Comparison of ENCODE assay signal across 26 cellular contexts in the genomic region with DNA sequence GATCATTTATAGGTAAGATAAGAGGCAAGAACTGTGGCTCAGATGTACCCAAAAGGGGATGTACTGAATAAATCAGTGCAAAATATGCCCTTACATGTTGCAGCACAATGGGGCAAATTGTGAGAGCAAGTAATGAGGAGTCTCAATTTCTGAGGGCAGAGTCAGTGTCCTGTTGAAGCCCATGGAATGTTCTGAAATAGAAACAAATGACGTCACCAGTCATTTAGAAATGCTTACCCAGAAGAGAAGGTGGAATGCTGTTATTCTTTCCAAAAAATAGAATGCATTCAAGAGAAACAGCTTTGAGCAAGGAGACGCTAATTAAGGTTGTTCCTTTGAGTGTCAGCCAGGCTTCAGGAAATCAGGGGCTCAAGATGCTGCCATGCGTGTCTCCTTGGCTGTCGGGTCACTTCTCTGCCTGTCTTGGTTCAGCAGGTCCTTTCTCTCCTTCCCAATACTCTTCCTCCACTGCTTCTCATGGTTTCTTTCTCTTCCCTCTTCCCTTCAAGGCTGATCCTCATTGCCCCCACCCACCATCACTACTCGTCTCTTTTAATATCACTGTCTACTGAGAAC.
A peak's percentile ranks its signal among the peaks of the same experiment; 100 is the strongest.
DNase-seq lines count a peak whose midpoint lies in the region; ATAC-seq, FAIRE-seq and TF ChIP-seq lines count a peak whose summit lies in the region.
"Had no signal": no experiment of that assay in that cellular context is flagged by ENCODE, and none has a peak within 500 bp of the region (broad histone marks: within the 10 kb centered on the region; RNA-seq: fewer than 3 reads in every experiment).

No MANE protein-coding gene starts in this region.

- ATAC-seq in GM12878: no peak
- peak in 1 of 2 donors; percentile 46 for ATAC-seq in upper lobe of left lung (ENCODE audit: low FRiP score in 2 of 2)
- no peak for ATAC-seq in GM19023 (IDR thresholded peaks at IDR 0.05; ENCODE audit: unreplicated experiment)
- ATAC-seq: gastrocnemius medialis, left lobe of liver, mucosa of descending colon, Panc1 had no signal

- 35% methylated on average over 5 of the region's 5 CpGs for WGBS in GM12878 (ENCODE audit: insufficient coverage, insufficient replicate concordance, low lambda C conversion rate, missing lambda C conversion rate)
- 86 to 90% methylated on average over 5 of the region's 5 CpGs for WGBS in upper lobe of left lung, 2 donors

- DNase-seq in ELR (ENCODE audit: low read depth): peak; percentile 6
- no peak for DNase-seq in GM12878 (ENCODE audit: low read depth, low spot score)
- DNase-seq in glomerular visceral epithelial cell (ENCODE audit: extremely low spot score): peak; percentile 5
- DNase-seq in upper lobe of left lung: no peak
- no peak for DNase-seq in hippocampal formation (lab: John Stamatoyannopoulos, UW)
- DNase-seq in uterus: no peak
- DNase-seq: activated CD4-positive, alpha-beta memory T cell treated with anti-CD3 and anti-CD28 coated beads for 36 hours; activated naive CD4-positive, alpha-beta T cell treated with anti-CD3 and anti-CD28 coated beads, Interleukin-2, amount 10 ng/mL, durations not matched to agents 7 days and 5 days; activated T-cell treated with anti-CD3 and anti-CD28 coated beads, Interleukin-2, amount 50 U/mL, for 1 hour; C1 segment of cervical spinal cord; colonic mucosa; gastrocnemius medialis; H9; mucosa of descending colon; NCI-H1694 treated with DMSO at 0.1 percent for 48 hours; NCI-H226; retina; T-helper 2 cell had no signal

- TF ChIP-seq POLR2A in GM12878 (IDR thresholded peaks at IDR 0.05; ENCODE audit: low read depth, low read length) (no peak), upper lobe of left lung (IDR thresholded peaks at IDR 0.05) (no peak), uterus (IDR thresholded peaks at IDR 0.05) (no peak)

- BruUV-seq in GM12878 (replicated peaks; lab: Mats Ljungman, UMichigan): no TSS peak

- SMC1A ChIA-PET in GM12878 (lab: Charles Lee; ENCODE audit: uncharacterized antibody, unreplicated experiment): interaction anchor here (0.8 kb wide), 1 partner anchor 50 kb away, joined by 3 read pairs; no protein-coding TSS in a partner anchor

- H3K4me1 ChIP-seq in GM12878 (ENCODE audit: control insufficient read depth, insufficient read depth, low read length) (peaks cover 4% of the 10 kb centered on the region; the same call in 1 of the 2 replicates), upper lobe of left lung (peaks cover 0 to 6% (median 2%) of the 10 kb centered on the region in 4 donors), uterus (no peaks in the 10 kb centered on the region)
- H3K4me1 ChIP-seq: colonic mucosa, gastrocnemius medialis, suprapubic skin had no signal

- H3K36me3 ChIP-seq in GM12878 (ENCODE audit: control insufficient read depth in 2 of 2, insufficient read depth in 2 of 2, low read length in 1 of 2): no peaks in the 10 kb centered on the region
- no peaks in the 10 kb centered on the region for H3K36me3 ChIP-seq in upper lobe of left lung
- no peaks in the 10 kb centered on the region for H3K36me3 ChIP-seq in uterus
- H3K36me3 ChIP-seq: colonic mucosa, gastrocnemius medialis, neutrophil, SJSA1, suprapubic skin had no signal

- no peaks in the 10 kb centered on the region for H3K79me2 ChIP-seq in GM12878 (ENCODE audit: control insufficient read depth, insufficient read depth, low read length)

- CTCF ChIA-PET in GM12878 (lab: Yijun Ruan, JAX): no interaction called here

- no peak for TF ChIP-seq EP300 in GM12878 (IDR thresholded peaks at IDR 0.05; ENCODE audit: borderline replicate concordance in 1 of 2, control insufficient read depth in 1 of 2, low read depth in 2 of 2, low read length in 2 of 2)
- no peak for TF ChIP-seq EP300 in upper lobe of left lung (IDR thresholded peaks at IDR 0.05)

- H3K27me3 ChIP-seq in GM12878 (replicated peaks in 1 of 2; ENCODE audit: control insufficient read depth in 2 of 2, insufficient read depth in 2 of 2, low read length in 1 of 2): no peaks in the 10 kb centered on the region
- no peaks in the 10 kb centered on the region for H3K27me3 ChIP-seq in upper lobe of left lung
- H3K27me3 ChIP-seq in uterus: no peaks in the 10 kb centered on the region
- H3K27me3 ChIP-seq: colonic mucosa had no signal

- H3K9ac ChIP-seq in GM12878 (ENCODE audit: control insufficient read depth, insufficient read depth, low read length): no peak overlapping the region

- POLR2A ChIA-PET in GM12878 (lab: Charles Lee): no interaction called here

- intact Hi-C loops in GM12878 (cut with micrococcal nuclease; ENCODE audit: unreplicated experiment): no loop called here
- intact Hi-C loops in uterus (cut with DNase I; ENCODE audit: low total_unique reads): no loop called here

- in situ Hi-C loops in GM12878 (cut with MboI): no loop called here

- H3K9me3 ChIP-seq in GM12878 (replicated peaks; ENCODE audit: control insufficient read depth, insufficient read depth, low read length) (no peaks in the 10 kb centered on the region), upper lobe of left lung (no peaks in the 10 kb centered on the region), uterus (no peaks in the 10 kb centered on the region)
- H3K9me3 ChIP-seq: colonic mucosa, gastrocnemius medialis, mucosa of descending colon, neutrophil, SJSA1, suprapubic skin had no signal

- H3K4me3 ChIP-seq in GM12878: no peak overlapping the region
- no peak overlapping the region for H3K4me3 ChIP-seq in upper lobe of left lung
- H3K4me3 ChIP-seq in uterus: no peak overlapping the region
- H3K4me3 ChIP-seq: colonic mucosa, gastrocnemius medialis, mucosa of descending colon, SJSA1, suprapubic skin had no signal

- no peak overlapping the region for H2AFZ ChIP-seq in GM12878 (ENCODE audit: control insufficient read depth, low read depth, low read length)

- TF ChIP-seq RAD21 in GM12878 (IDR thresholded peaks at IDR 0.05; ENCODE audit: insufficient read depth, low read depth, low read length): no peak

- H3K27ac ChIP-seq in GM12878 (ENCODE audit: control insufficient read depth, insufficient read depth) (no peak overlapping the region), upper lobe of left lung (peak overlapping the region in 3 of 4 donors; percentile 14 to 44 (median 28)), uterus (no peak overlapping the region)
- H3K27ac ChIP-seq: colonic mucosa, gastrocnemius medialis, neutrophil, SJSA1, suprapubic skin had no signal

- no peaks in the 10 kb centered on the region for H4K20me1 ChIP-seq in GM12878 (ENCODE audit: control insufficient read depth, insufficient read depth)

- peak; percentile 35 for FAIRE-seq in GM12878 (lab: Jason Lieb, UNC)
- FAIRE-seq: D721Med, G401.6 had no signal

- RAD21 ChIA-PET in GM12878 (lab: Charles Lee; ENCODE audit: unreplicated experiment): no interaction called here

- H3K4me2 ChIP-seq in GM12878 (ENCODE audit: control insufficient read depth, insufficient read depth): 0 out of 2 replicates have a peak overlapping the region, but pooled peaks have one; percentile 18

- TF ChIP-seq CTCF in GM12878 (IDR thresholded peaks at IDR 0.05 in 2 of 3, conservative IDR thresholded peaks at IDR 0.05 in 1 of 3; ENCODE audit: control insufficient read depth in 2 of 3, extremely low read depth in 1 of 3, insufficient read depth in 1 of 3, low read depth in 3 of 3, low read length in 3 of 3) (no peak), upper lobe of left lung (IDR thresholded peaks at IDR 0.05) (no peak), uterus (IDR thresholded peaks at IDR 0.05) (no peak)

TF ChIP-seq in GM12878, 131 proteins besides CTCF, POLR2A, EP300 and RAD21 (continues in another document):
- TF ChIP-seq, protein P1, sequence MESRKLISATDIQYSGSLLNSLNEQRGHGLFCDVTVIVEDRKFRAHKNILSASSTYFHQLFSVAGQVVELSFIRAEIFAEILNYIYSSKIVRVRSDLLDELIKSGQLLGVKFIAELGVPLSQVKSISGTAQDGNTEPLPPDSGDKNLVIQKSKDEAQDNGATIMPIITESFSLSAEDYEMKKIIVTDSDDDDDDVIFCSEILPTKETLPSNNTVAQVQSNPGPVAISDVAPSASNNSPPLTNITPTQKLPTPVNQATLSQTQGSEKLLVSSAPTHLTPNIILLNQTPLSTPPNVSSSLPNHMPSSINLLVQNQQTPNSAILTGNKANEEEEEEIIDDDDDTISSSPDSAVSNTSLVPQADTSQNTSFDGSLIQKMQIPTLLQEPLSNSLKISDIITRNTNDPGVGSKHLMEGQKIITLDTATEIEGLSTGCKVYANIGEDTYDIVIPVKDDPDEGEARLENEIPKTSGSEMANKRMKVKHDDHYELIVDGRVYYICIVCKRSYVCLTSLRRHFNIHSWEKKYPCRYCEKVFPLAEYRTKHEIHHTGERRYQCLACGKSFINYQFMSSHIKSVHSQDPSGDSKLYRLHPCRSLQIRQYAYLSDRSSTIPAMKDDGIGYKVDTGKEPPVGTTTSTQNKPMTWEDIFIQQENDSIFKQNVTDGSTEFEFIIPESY (IDR thresholded peaks at IDR 0.05): no peak
- TF ChIP-seq SMARCA5 (IDR thresholded peaks at IDR 0.05) (no peak), CBX3 (IDR thresholded peaks at IDR 0.05; ENCODE audit: borderline replicate concordance, low read depth) (no peak)

Comparison
In these comparisons a context has a peak if more than half of its experiments do, and no peak if none do; other contexts are left out.
1. DNase-seq: peak in ELR (single experiment) and glomerular visceral epithelial cell (single experiment); none in GM12878 (single experiment), upper lobe of left lung (0 of 2), hippocampal formation (0 of 2) and uterus (0 of 2).
2. H3K27ac ChIP-seq: peak in upper lobe of left lung (3 of 4); none in GM12878 (single experiment) and uterus (0 of 2).